In the genomic region with DNA sequence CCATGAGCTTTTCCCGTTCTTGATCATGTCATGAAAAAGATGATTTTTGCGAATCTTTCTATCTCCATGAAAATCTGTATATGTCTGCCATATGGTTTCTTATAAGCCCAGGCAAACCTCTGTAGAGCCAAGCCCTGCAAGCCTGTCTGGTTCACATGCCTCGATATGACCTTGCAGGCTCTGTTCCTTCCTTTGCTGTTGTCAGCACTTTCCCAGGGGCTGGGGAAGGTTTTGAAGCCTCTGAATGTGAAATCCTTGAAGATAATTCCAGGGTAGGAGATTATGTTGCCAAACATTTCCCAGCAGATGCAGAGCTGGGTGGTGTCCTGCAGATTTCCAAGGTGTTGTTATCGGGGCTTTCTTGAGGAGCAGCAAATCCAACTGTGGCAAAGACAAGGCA, we compare ENCODE assay signal across 24 cellular contexts.
DNase-seq lines count a peak whose midpoint lies in the region; ATAC-seq and TF ChIP-seq lines count a peak whose summit lies in the region.
"Had no signal": no experiment of that assay in that cellular context is flagged by ENCODE, and none has a peak within 500 bp of the region (broad histone marks: within the 10 kb centered on the region; RNA-seq: fewer than 3 reads in every experiment).

No MANE protein-coding gene starts in this region.

- no peak overlapping the region for H3K14ac ChIP-seq in mesenchymal stem cell (ENCODE audit: low read length in 2 of 2)

- H3K4me1 ChIP-seq in DND-41 (ENCODE audit: insufficient read depth, low read length) (peaks cover 72% of the 10 kb centered on the region), mesenchymal stem cell (ENCODE audit: control insufficient read depth, insufficient read depth, low read depth, low read length) (peaks cover 8% of the 10 kb centered on the region), parathyroid adenoma (peaks cover 8% of the 10 kb centered on the region), mesendoderm (ENCODE audit: control insufficient read depth, low read depth, low read length) (no peaks in the 10 kb centered on the region)

- H3K4me3 ChIP-seq in DND-41 (ENCODE audit: low read depth in 1 of 2, low read length in 2 of 2) (no peak overlapping the region), mesenchymal stem cell (ENCODE audit: insufficient read depth in 1 of 2, low read depth in 1 of 2, low read length in 2 of 2) (no peak overlapping the region), parathyroid adenoma (ENCODE audit: low read depth, low read length) (no peak overlapping the region), mesendoderm (ENCODE audit: low read length) (no peak overlapping the region)
- H3K4me3 ChIP-seq: PC-9, SK-N-MC had no signal

- H3K9me3 ChIP-seq in DND-41 (ENCODE audit: insufficient read depth, low read length, severe bottlenecking) (no peaks in the 10 kb centered on the region), mesenchymal stem cell (ENCODE audit: control insufficient read depth, low read length) (no peaks in the 10 kb centered on the region), parathyroid adenoma (ENCODE audit: control insufficient read depth, low read length) (no peaks in the 10 kb centered on the region)

- no peaks in the 10 kb centered on the region for H3K27me3 ChIP-seq in DND-41 (ENCODE audit: insufficient read depth, low read length, poor library complexity)
- H3K27me3 ChIP-seq in mesenchymal stem cell (ENCODE audit: control insufficient read depth in 1 of 2, insufficient read depth in 1 of 2, low read length in 2 of 2), result no peaks in the 10 kb centered on the region
- H3K27me3 ChIP-seq in parathyroid adenoma (ENCODE audit: control insufficient read depth, insufficient read depth, low read length), result no peaks in the 10 kb centered on the region
- H3K27me3 ChIP-seq in mesendoderm (ENCODE audit: insufficient read depth, low read length, poor library complexity), result no peaks in the 10 kb centered on the region

- H3K27ac ChIP-seq in DND-41 (ENCODE audit: low read length), result peak overlapping the region; percentile 99
- H3K27ac ChIP-seq in mesenchymal stem cell (ENCODE audit: low read length, poor library complexity, severe bottlenecking), result no peak overlapping the region
- no peak overlapping the region for H3K27ac ChIP-seq in parathyroid adenoma
- H3K27ac ChIP-seq in mesendoderm (ENCODE audit: low read depth, low read length), result no peak overlapping the region
- H3K27ac ChIP-seq: C4-2B, HL-60, PC-9, SK-N-MC had no signal

- H2AK5ac ChIP-seq in mesenchymal stem cell (ENCODE audit: low read length, severe bottlenecking) (no peak overlapping the region), mesendoderm (ENCODE audit: low read length) (no peak overlapping the region)

- H3K4ac ChIP-seq in mesenchymal stem cell (ENCODE audit: low read depth in 1 of 2, low read length in 2 of 2), result no peak overlapping the region
- no peak overlapping the region for H3K4ac ChIP-seq in mesendoderm (ENCODE audit: low read depth, low read length)

- peak overlapping the region; percentile 82; the same call in 1 of the 2 replicates for H3K9ac ChIP-seq in DND-41 (ENCODE audit: low read depth, low read length)
- no peak overlapping the region for H3K9ac ChIP-seq in mesenchymal stem cell (ENCODE audit: low read length)
- no peak overlapping the region for H3K9ac ChIP-seq in parathyroid adenoma
- H3K9ac ChIP-seq in mesendoderm (ENCODE audit: low read length), result no peak overlapping the region

- no peak overlapping the region for H4K91ac ChIP-seq in mesenchymal stem cell (ENCODE audit: low read length)

- H2AFZ ChIP-seq in DND-41 (ENCODE audit: low read depth, low read length), result peak overlapping the region; percentile 53
- H2AFZ ChIP-seq in mesenchymal stem cell (ENCODE audit: low read depth, low read length), result no peak overlapping the region
- H2AFZ ChIP-seq in parathyroid adenoma, result peak overlapping the region; percentile 13
- H2AFZ ChIP-seq: PC-9 had no signal

- H3K18ac ChIP-seq in mesenchymal stem cell (ENCODE audit: low read depth in 1 of 2, low read length in 2 of 2), result peak overlapping the region; percentile 12 to 28
- no peak overlapping the region for H3K18ac ChIP-seq in mesendoderm (ENCODE audit: low read length)

- ATAC-seq in DND-41 (ENCODE audit: insufficient read depth, low read depth), result no peak
- ATAC-seq in esophagus mucosa, result no peak

- H3K23ac ChIP-seq in mesenchymal stem cell (ENCODE audit: low read length in 2 of 2), result no peak overlapping the region
- H3K23ac ChIP-seq in mesendoderm (ENCODE audit: low read length), result no peak overlapping the region

- no peak overlapping the region for H3K56ac ChIP-seq in mesendoderm (ENCODE audit: low read length)

- H2BK15ac ChIP-seq in mesenchymal stem cell (ENCODE audit: low read depth, poor library complexity, severe bottlenecking) (no peak overlapping the region), mesendoderm (replicated peaks; ENCODE audit: low read depth) (no peak overlapping the region)

- H2BK12ac ChIP-seq in mesenchymal stem cell (ENCODE audit: low read length in 2 of 2), result peak overlapping the region in 1 of 2 experiments; percentile 77

- H4K8ac ChIP-seq in mesenchymal stem cell (ENCODE audit: low read length) (peak overlapping the region; percentile 13), mesendoderm (ENCODE audit: low read depth, low read length) (no peak overlapping the region)

- H2BK120ac ChIP-seq in mesenchymal stem cell (ENCODE audit: low read depth, low read length), result no peak overlapping the region
- no peak overlapping the region for H2BK120ac ChIP-seq in mesendoderm (ENCODE audit: low read depth, low read length)

- H3K4me2 ChIP-seq in DND-41 (ENCODE audit: insufficient read depth, low read length) (no peak overlapping the region; the same call in 1 of the 2 replicates), mesenchymal stem cell (ENCODE audit: low read length, poor library complexity, severe bottlenecking) (no peak overlapping the region), parathyroid adenoma (ENCODE audit: low read length) (no peak overlapping the region), mesendoderm (ENCODE audit: low read length) (no peak overlapping the region)
- H3K4me2 ChIP-seq: PC-9 had no signal

- H3K79me1 ChIP-seq in mesenchymal stem cell (replicated peaks; ENCODE audit: low read length, poor library complexity, severe bottlenecking) (no peaks in the 10 kb centered on the region), mesendoderm (ENCODE audit: low read length) (no peaks in the 10 kb centered on the region)

- H3K36me3 ChIP-seq in DND-41 (ENCODE audit: insufficient read depth, low read length) (no peaks in the 10 kb centered on the region; the same call in 1 of the 2 replicates), mesenchymal stem cell (ENCODE audit: control insufficient read depth in 1 of 2, insufficient read depth in 2 of 2, low read depth in 1 of 2, low read length in 2 of 2) (no peaks in the 10 kb centered on the region), parathyroid adenoma (ENCODE audit: control insufficient read depth, insufficient read depth, low read length) (no peaks in the 10 kb centered on the region), mesendoderm (ENCODE audit: control insufficient read depth, insufficient read depth, low read length) (no peaks in the 10 kb centered on the region)

- no peaks in the 10 kb centered on the region for H4K20me1 ChIP-seq in DND-41 (ENCODE audit: insufficient read depth, low read length)

- no peak overlapping the region for H4K5ac ChIP-seq in mesendoderm (ENCODE audit: low read length)

- H3K79me2 ChIP-seq in DND-41 (ENCODE audit: insufficient read depth, low read length), result peaks cover 24% of the 10 kb centered on the region
- no peaks in the 10 kb centered on the region for H3K79me2 ChIP-seq in parathyroid adenoma
- no peaks in the 10 kb centered on the region for H3K79me2 ChIP-seq in mesendoderm (ENCODE audit: control insufficient read depth, insufficient read depth, low read length)

- DNase-seq in DND-41 (peak; percentile 21), amniotic epithelial cell (ENCODE audit: low read depth) (peak; percentile 53), mesenchymal stem cell (no peak), middle frontal gyrus (ENCODE audit: extremely low spot score, low spot score) (no peak), NCI-H526 (lab: John Stamatoyannopoulos, UW) (no peak), mesendoderm (no peak)
- DNase-seq: AML-193; Calu3; CD8-positive, alpha-beta memory T cell; DMS153; GF-D8; KG1; NCI-H1092 treated with DMSO at 0.1 percent for 48 hours; NCI-H1436 treated with DMSO at 0.1 percent for 48 hours; NCI-H1930; NCI-H748 treated with DMSO at 0.1 percent for 48 hours; PC-9; RPMI8226; SHP77 had no signal

- WGBS in mesenchymal stem cell, result 84% methylated on average over 4 of the region's 4 CpGs
- WGBS in mesendoderm (ENCODE audit: extremely low coverage, insufficient coverage, low lambda C conversion rate), result no CpG with 5 or more reads among the region's 4 CpGs

- H2BK5ac ChIP-seq in mesenchymal stem cell (ENCODE audit: low read depth, low read length, poor library complexity, severe bottlenecking) (no peak overlapping the region), mesendoderm (ENCODE audit: low read length) (no peak overlapping the region)

- TF ChIP-seq CTCF in DND-41 (IDR thresholded peaks at IDR 0.05; ENCODE audit: borderline replicate concordance, extremely low read depth, low read length, poor library complexity, severe bottlenecking) (no peak), parathyroid adenoma (IDR thresholded peaks at IDR 0.05) (no peak)

Comparison
In these comparisons a context has a peak if more than half of its experiments do, and no peak if none do; other contexts are left out.
1. DNase-seq: peak in DND-41 (single experiment) and amniotic epithelial cell (single experiment); none in mesenchymal stem cell (single experiment), middle frontal gyrus (single experiment), NCI-H526 (0 of 2) and mesendoderm (single experiment).